Comparison of ENCODE assay signal across 17 cellular contexts in the genomic region with DNA sequence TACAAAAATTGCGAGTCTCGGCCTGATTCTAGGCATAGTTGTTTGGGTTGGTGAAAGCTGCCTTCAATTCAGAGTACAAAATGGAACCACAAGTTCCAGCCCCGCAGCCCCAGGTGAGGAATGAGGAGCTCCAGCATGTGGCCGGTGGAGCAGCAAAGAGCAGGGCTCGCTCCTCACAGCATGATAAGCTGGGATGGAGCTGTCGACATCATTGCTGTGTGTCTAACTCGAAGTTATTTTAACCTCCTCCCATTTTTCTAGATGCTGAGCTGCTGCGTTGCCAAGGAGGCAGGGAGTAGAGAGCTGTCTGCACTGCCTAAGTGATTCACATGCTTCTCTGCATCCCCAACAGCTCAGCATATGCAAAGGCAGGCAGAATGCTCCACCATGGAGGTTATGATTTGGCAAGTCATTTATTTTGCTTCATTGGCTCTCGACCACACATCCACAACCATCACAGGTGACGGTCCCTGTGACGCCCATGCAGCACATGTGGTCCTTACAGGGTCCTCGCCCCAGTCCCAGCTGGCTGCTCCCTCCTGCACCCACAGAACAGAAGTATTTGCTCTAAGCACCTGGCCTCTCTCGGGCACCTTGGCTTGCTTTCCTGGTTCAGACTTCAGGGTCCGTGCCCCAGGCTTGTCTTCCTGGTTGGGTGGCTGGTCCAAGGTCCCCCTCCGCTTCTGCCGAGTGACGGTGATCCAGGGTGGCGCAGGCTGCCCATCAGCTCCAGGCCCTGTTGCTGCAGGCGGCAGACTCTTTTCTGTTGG.
"Had no signal": no experiment of that assay in that cellular context is flagged by ENCODE, and none has a peak within 500 bp of the region (broad histone marks: within the 10 kb centered on the region; RNA-seq: fewer than 3 reads in every experiment).

No MANE protein-coding gene starts in this region.

- H3K36me3 Mint-ChIP-seq: activated naive CD4-positive, alpha-beta T cell treated with anti-CD3 and anti-CD28 coated beads, Interleukin-2, amount 50 U/mL, for 72 hours had no signal

- H3K9me3 Mint-ChIP-seq: activated naive CD4-positive, alpha-beta T cell treated with anti-CD3 and anti-CD28 coated beads, Interleukin-2, amount 50 U/mL, for 72 hours; activated T-cell treated with anti-CD3 and anti-CD28 coated beads, Interleukin-2, amount 50 U/mL, for 4 hours; nephron progenitor cell; stimulated activated naive CD8-positive, alpha-beta T cell treated with anti-CD3 and anti-CD28 coated beads, Interleukin-15, Interleukin-2, amounts not matched to agents 100 ng/mL and 50 ng/mL, for 24 hours had no signal

- H3K27ac ChIP-seq: brain microvascular endothelial cell, colonic mucosa, epithelial cell of prostate, testis had no signal

- DNase-seq: activated CD4-positive, alpha-beta T cell treated with anti-CD3 and anti-CD28 coated beads, Interleukin-2, amount 50 U/mL, for 4 hours; activated CD4-positive, CD25-positive, alpha-beta regulatory T cell treated with anti-CD3 and anti-CD28 coated beads, Interleukin-2, amount 50 U/mL, for 72 hours; activated effector memory CD4-positive, alpha-beta T cell treated with anti-CD3 and anti-CD28 coated beads, Interleukin-2, amount 50 U/mL, for 16 hours; activated T-cell treated with anti-CD3 and anti-CD28 coated beads, Interleukin-2, amount 50 U/mL, for 4 hours; amniotic stem cell; brain microvascular endothelial cell; colonic mucosa; effector CD8-positive, alpha-beta T cell; kidney glomerular epithelial cell; nephron progenitor cell; stimulated activated CD4-positive, alpha-beta T cell treated with anti-CD3 and anti-CD28 coated beads, Interleukin-12 subunit alpha, Interleukin-12 subunit beta, amount 100 ng/mL, for 4 hours; T-helper 2 cell; testis had no signal

- ATAC-seq: activated naive CD4-positive, alpha-beta T cell treated with anti-CD3 and anti-CD28 coated beads, Interleukin-2, amount 50 U/mL, for 72 hours; activated T-cell treated with anti-CD3 and anti-CD28 coated beads, Interleukin-2, amount 50 U/mL, for 4 hours had no signal

- H3K9me3 ChIP-seq: colonic mucosa, testis had no signal

- H3K4me3 Mint-ChIP-seq: activated T-cell treated with anti-CD3 and anti-CD28 coated beads, Interleukin-2, amount 50 U/mL, for 4 hours; nephron progenitor cell; stimulated activated naive CD8-positive, alpha-beta T cell treated with anti-CD3 and anti-CD28 coated beads, Interleukin-15, Interleukin-2, amounts not matched to agents 100 ng/mL and 50 ng/mL, for 24 hours had no signal

- H3K36me3 ChIP-seq: brain microvascular endothelial cell, colonic mucosa had no signal

- H3K27ac Mint-ChIP-seq: activated naive CD4-positive, alpha-beta T cell treated with anti-CD3 and anti-CD28 coated beads, Interleukin-2, amount 50 U/mL, for 72 hours; nephron progenitor cell; progenitor cell of endocrine pancreas; stimulated activated naive CD8-positive, alpha-beta T cell treated with anti-CD3 and anti-CD28 coated beads, Interleukin-15, Interleukin-2, amounts not matched to agents 100 ng/mL and 50 ng/mL, for 24 hours had no signal

- H3K27me3 ChIP-seq: brain microvascular endothelial cell, colonic mucosa, testis had no signal

- H3K27me3 Mint-ChIP-seq: stimulated activated naive CD8-positive, alpha-beta T cell treated with anti-CD3 and anti-CD28 coated beads, Interleukin-15, Interleukin-2, amounts not matched to agents 100 ng/mL and 50 ng/mL, for 24 hours had no signal

- H3K4me1 ChIP-seq: colonic mucosa, testis had no signal

- H3K4me3 ChIP-seq: colonic mucosa, testis had no signal
